In genomic region chr1:12162459-12163137, GRCh38 we compare ENCODE assay signal across 12 cellular contexts. TPM values are rescaled to one million over a fixed set of nuclear protein-coding genes. Genes with fewer than 3 reads are reported as not detected.
DNase-seq lines count a peak whose midpoint lies in the region; ATAC-seq and TF ChIP-seq lines count a peak whose summit lies in the region.
"Had no signal": no experiment of that assay in that cellular context is flagged by ENCODE, and none has a peak within 500 bp of the region (broad histone marks: within the 10 kb centered on the region; RNA-seq: fewer than 3 reads in every experiment).

No MANE protein-coding gene starts in this region.

- ATAC-seq in heart left ventricle (no peak), Right ventricle myocardium superior (ENCODE audit: poor library complexity) (no peak), naive B cell (ENCODE audit: low read depth in 2 of 2) (no peak), HG03520 (IDR thresholded peaks at IDR 0.05; ENCODE audit: unreplicated experiment) (no peak)
- no peak for ATAC-seq in activated naive CD4-positive, alpha-beta T cell treated with anti-CD3 and anti-CD28 coated beads, Interleukin-2, amount 50 U/mL, for 72 hours

- TF ChIP-seq POLR2A in heart left ventricle (IDR thresholded peaks at IDR 0.05): no peak
- no peak for TF ChIP-seq POLR2A in uterus (IDR thresholded peaks at IDR 0.05)

- 89 to 96% (median 93%) methylated on average over 5 to 11 of the region's 11 CpGs for WGBS in heart left ventricle, 4 donors

- H3K4me1 ChIP-seq in heart left ventricle: peaks cover 7 to 91% (median 26%) of the 10 kb centered on the region in 12 donors
- H3K4me1 ChIP-seq in uterus: peaks cover 0 to 18% of the 10 kb centered on the region in 2 donors

- H3K27ac ChIP-seq in heart left ventricle (peak overlapping the region; percentile 31 to 97 (median 80)), uterus (peak overlapping the region; percentile 47 to 64)
- H3K27ac ChIP-seq: cardiac muscle cell, SJSA1 had no signal

- peaks cover 0 to 8% (median 0%) of the 10 kb centered on the region in 9 donors for H3K27me3 ChIP-seq in heart left ventricle
- no peaks in the 10 kb centered on the region for H3K27me3 ChIP-seq in uterus
- H3K27me3 ChIP-seq: ovary had no signal

- H3K4me1 Mint-ChIP-seq in naive B cell: peaks cover 51 to 62% (median 59%) of the 10 kb centered on the region in 3 donors

- H3K36me3 ChIP-seq in heart left ventricle: no peaks in the 10 kb centered on the region
- H3K36me3 ChIP-seq in uterus: no peaks in the 10 kb centered on the region
- H3K36me3 ChIP-seq: cardiac muscle cell, ovary, SJSA1 had no signal

- TF ChIP-seq CTCF in heart left ventricle (IDR thresholded peaks at IDR 0.05) (no peak), uterus (IDR thresholded peaks at IDR 0.05) (no peak)

- peak overlapping the region; percentile 87 to 88 for H3K27ac Mint-ChIP-seq in activated naive CD4-positive, alpha-beta T cell treated with anti-CD3 and anti-CD28 coated beads, Interleukin-2, amount 50 U/mL, for 72 hours
- peak overlapping the region in 4 of 6 donors; percentile 48 to 82 (median 70) for H3K27ac Mint-ChIP-seq in naive B cell

- intact Hi-C loops in heart left ventricle (cut with DNase I) (loop anchor here in 1 of 10 donors (5.0 kb wide), 1 partner anchor 35 kb away; no protein-coding TSS in a partner anchor), Right ventricle myocardium superior (cut with DNase I) (no loop called here), uterus (cut with DNase I; ENCODE audit: low total_unique reads) (no loop called here)

- peaks cover 4% of the 10 kb centered on the region in 2 donors for H3K36me3 Mint-ChIP-seq in activated naive CD4-positive, alpha-beta T cell treated with anti-CD3 and anti-CD28 coated beads, Interleukin-2, amount 50 U/mL, for 72 hours
- no peaks in the 10 kb centered on the region for H3K36me3 Mint-ChIP-seq in naive B cell

- H3K9me3 Mint-ChIP-seq in activated naive CD4-positive, alpha-beta T cell treated with anti-CD3 and anti-CD28 coated beads, Interleukin-2, amount 50 U/mL, for 72 hours: no peaks in the 10 kb centered on the region
- H3K9me3 Mint-ChIP-seq in naive B cell: peaks cover 0 to 1% (median 0%) of the 10 kb centered on the region in 7 donors

- H3K4me3 Mint-ChIP-seq in naive B cell: peak overlapping the region in 2 of 8 donors; percentile 21 to 76

- H3K4me3 ChIP-seq in heart left ventricle (peak overlapping the region in 2 of 12 donors; percentile 7 to 20), uterus (no peak overlapping the region)
- H3K4me3 ChIP-seq: cardiac muscle cell, ovary, SJSA1 had no signal

- DNase-seq in heart left ventricle (no peak), Right ventricle myocardium superior (no peak), naive B cell (no peak), uterus (no peak), SKM-1 (lab: John Stamatoyannopoulos, UW; ENCODE audit: unreplicated experiment) (no peak), iPS-NIHi11 (ENCODE audit: low spot score) (no peak)
- DNase-seq in activated naive CD4-positive, alpha-beta T cell treated with anti-CD3 and anti-CD28 coated beads, Interleukin-2, amount 50 U/mL, for 72 hours (ENCODE audit: low spot score in 2 of 2): no peak
- DNase-seq: NCI-H2227 treated with DMSO at 0.1 percent for 48 hours had no signal

- H3K9me3 ChIP-seq in heart left ventricle (no peaks in the 10 kb centered on the region), uterus (no peaks in the 10 kb centered on the region)
- H3K9me3 ChIP-seq: ovary, SJSA1 had no signal

- H3K27me3 Mint-ChIP-seq in naive B cell: no peaks in the 10 kb centered on the region

RNA-seq across cellular contexts. Expression of gene TNFRSF1B, which starts 4.2 kb away (rescaled TPM):
- total RNA-seq in heart left ventricle: 10 to 100 TPM; 11.2 to 71.0 (median 16.6) TPM
- 10 to 100 TPM in 1 of 2 donors, 1 to 10 TPM in 1; 8.6 to 14.9 TPM for polyA plus RNA-seq in heart left ventricle
- 13.7 TPM for total RNA-seq in Right ventricle myocardium superior
- total RNA-seq in activated naive CD4-positive, alpha-beta T cell treated with anti-CD3 and anti-CD28 coated beads, Interleukin-2, amount 50 U/mL, for 72 hours: 100 to 1,000 TPM in 1 of 2 donors, 10 to 100 TPM in 1; 98.1 to 143 TPM
- 10 to 100 TPM; 29.0 to 54.0 (median 42.7) TPM for polyA plus RNA-seq in naive B cell (ENCODE audit: low read depth in 6 of 6)
- 10 to 100 TPM in 3 of 4 donors, 1 to 10 TPM in 1; 8.8 to 53.4 (median 24.2) TPM for total RNA-seq in uterus
- polyA plus RNA-seq: cardiac muscle cell had no signal
